ENCODE assay signal across 15 cellular contexts in genomic region chr9:89420397-89420796, GRCh38.
DNase-seq lines count a peak whose midpoint lies in the region; ATAC-seq and TF ChIP-seq lines count a peak whose summit lies in the region.
"Had no signal": no experiment of that assay in that cellular context is flagged by ENCODE, and none has a peak within 500 bp of the region (broad histone marks: within the 10 kb centered on the region; RNA-seq: fewer than 3 reads in every experiment).

No MANE protein-coding gene starts in this region.

- H3K9me3 ChIP-seq in osteoblast (ENCODE audit: low read depth, low read length) (no peaks in the 10 kb centered on the region), right cardiac atrium (ENCODE audit: control insufficient read depth, low read length) (no peaks in the 10 kb centered on the region)
- H3K9me3 ChIP-seq: uterus had no signal

- no peaks in the 10 kb centered on the region for H3K27me3 Mint-ChIP-seq in activated CD4-positive, alpha-beta T cell treated with anti-CD3 and anti-CD28 coated beads, Interleukin-2, amount 10 ng/mL, durations not matched to agents 24 days and 14 days
- no peaks in the 10 kb centered on the region for H3K27me3 Mint-ChIP-seq in activated T-helper 17 cell treated with anti-CD3 and anti-CD28 coated beads, Interleukin-2, amount 50 U/mL, for 72 hours
- H3K27me3 Mint-ChIP-seq in natural killer cell treated with Interleukin-12 subunit alpha and Interleukin-12 subunit beta and Interleukin-15 and Interleukin-18, amount 100 ng/mL, for 72 hours = no peaks in the 10 kb centered on the region

- WGBS in right cardiac atrium = 86% methylated on average over 6 of the region's 6 CpGs

- peaks cover 73% of the 10 kb centered on the region for H3K36me3 Mint-ChIP-seq in activated CD4-positive, alpha-beta T cell treated with anti-CD3 and anti-CD28 coated beads, Interleukin-2, amount 10 ng/mL, durations not matched to agents 24 days and 14 days (ENCODE audit: low read depth)
- peaks cover 98% of the 10 kb centered on the region for H3K36me3 Mint-ChIP-seq in activated T-helper 17 cell treated with anti-CD3 and anti-CD28 coated beads, Interleukin-2, amount 50 U/mL, for 72 hours (ENCODE audit: low read depth)
- peaks cover 18% of the 10 kb centered on the region for H3K36me3 Mint-ChIP-seq in natural killer cell treated with Interleukin-12 subunit alpha and Interleukin-12 subunit beta and Interleukin-15 and Interleukin-18, amount 100 ng/mL, for 72 hours

- H3K4me3 ChIP-seq in osteoblast (ENCODE audit: insufficient read depth, low read length) (no peak overlapping the region), right cardiac atrium (ENCODE audit: low read length) (no peak overlapping the region)
- H3K4me3 ChIP-seq: hepatocyte, uterus had no signal

- peak overlapping the region; percentile 93 for H3K4me3 Mint-ChIP-seq in activated CD4-positive, alpha-beta T cell treated with anti-CD3 and anti-CD28 coated beads, Interleukin-2, amount 10 ng/mL, durations not matched to agents 24 days and 14 days
- H3K4me3 Mint-ChIP-seq in activated T-helper 17 cell treated with anti-CD3 and anti-CD28 coated beads, Interleukin-2, amount 50 U/mL, for 72 hours = peak overlapping the region; percentile 92
- H3K4me3 Mint-ChIP-seq in natural killer cell treated with Interleukin-12 subunit alpha and Interleukin-12 subunit beta and Interleukin-15 and Interleukin-18, amount 100 ng/mL, for 72 hours = peak overlapping the region; percentile 76

- H3K4me1 ChIP-seq in osteoblast (ENCODE audit: insufficient read depth, low read length) = peaks cover 19% of the 10 kb centered on the region
- H3K4me1 ChIP-seq in right cardiac atrium (ENCODE audit: control insufficient read depth, insufficient read depth, low read length) = no peaks in the 10 kb centered on the region
- H3K4me1 ChIP-seq: uterus had no signal

- peaks cover 5% of the 10 kb centered on the region for H3K9me3 Mint-ChIP-seq in activated CD4-positive, alpha-beta T cell treated with anti-CD3 and anti-CD28 coated beads, Interleukin-2, amount 10 ng/mL, durations not matched to agents 24 days and 14 days
- no peaks in the 10 kb centered on the region for H3K9me3 Mint-ChIP-seq in activated T-helper 17 cell treated with anti-CD3 and anti-CD28 coated beads, Interleukin-2, amount 50 U/mL, for 72 hours
- H3K9me3 Mint-ChIP-seq in natural killer cell treated with Interleukin-12 subunit alpha and Interleukin-12 subunit beta and Interleukin-15 and Interleukin-18, amount 100 ng/mL, for 72 hours = no peaks in the 10 kb centered on the region

- no peak overlapping the region for H3K4me2 ChIP-seq in osteoblast (ENCODE audit: insufficient read depth, low read length)
- H3K4me2 ChIP-seq: hepatocyte had no signal

- no peaks in the 10 kb centered on the region for H3K36me3 ChIP-seq in osteoblast (ENCODE audit: insufficient read depth, low read length)
- H3K36me3 ChIP-seq: uterus had no signal

- no peaks in the 10 kb centered on the region for H3K79me2 ChIP-seq in osteoblast (ENCODE audit: insufficient read depth, low read length)

- H3K4me1 Mint-ChIP-seq in activated CD4-positive, alpha-beta T cell treated with anti-CD3 and anti-CD28 coated beads, Interleukin-2, amount 10 ng/mL, durations not matched to agents 24 days and 14 days = peaks cover 85% of the 10 kb centered on the region
- H3K4me1 Mint-ChIP-seq in activated T-helper 17 cell treated with anti-CD3 and anti-CD28 coated beads, Interleukin-2, amount 50 U/mL, for 72 hours = peaks cover 77% of the 10 kb centered on the region
- H3K4me1 Mint-ChIP-seq in natural killer cell treated with Interleukin-12 subunit alpha and Interleukin-12 subunit beta and Interleukin-15 and Interleukin-18, amount 100 ng/mL, for 72 hours (ENCODE audit: low read depth in 2 of 2) = peaks cover 79 to 93% of the 10 kb centered on the region in 2 donors

- H3K27ac Mint-ChIP-seq in activated CD4-positive, alpha-beta T cell treated with anti-CD3 and anti-CD28 coated beads, Interleukin-2, amount 10 ng/mL, durations not matched to agents 24 days and 14 days = peak overlapping the region; percentile 86
- peak overlapping the region; percentile 100 for H3K27ac Mint-ChIP-seq in activated T-helper 17 cell treated with anti-CD3 and anti-CD28 coated beads, Interleukin-2, amount 50 U/mL, for 72 hours
- peak overlapping the region; percentile 96 to 98 for H3K27ac Mint-ChIP-seq in natural killer cell treated with Interleukin-12 subunit alpha and Interleukin-12 subunit beta and Interleukin-15 and Interleukin-18, amount 100 ng/mL, for 72 hours

- H3K27me3 ChIP-seq in osteoblast (ENCODE audit: insufficient read depth, low read length) (no peaks in the 10 kb centered on the region), right cardiac atrium (ENCODE audit: control insufficient read depth, insufficient read depth) (no peaks in the 10 kb centered on the region)
- H3K27me3 ChIP-seq: hepatocyte, uterus had no signal

- no peak for DNase-seq in activated CD4-positive, alpha-beta T cell treated with anti-CD3 and anti-CD28 coated beads, Interleukin-2, amount 10 ng/mL, durations not matched to agents 24 days and 14 days
- DNase-seq in activated CD4-positive, alpha-beta T cell treated with anti-CD3 and anti-CD28 coated beads for 1 hour = no peak
- no peak for DNase-seq in natural killer cell treated with Interleukin-12 subunit alpha and Interleukin-12 subunit beta and Interleukin-15 and Interleukin-18, amount 100 ng/mL, for 72 hours (ENCODE audit: low spot score)
- no peak for DNase-seq in osteoblast (ENCODE audit: insufficient read length, low spot score, missing footprints)
- no peak for DNase-seq in right cardiac atrium
- DNase-seq: mesenchymal stem cell, NCI-H1930, NCI-H446, SW 1271, uterus had no signal

- TF ChIP-seq CTCF in osteoblast (IDR thresholded peaks at IDR 0.05; ENCODE audit: extremely low read depth, low read depth, low read length) = no peak

- intact Hi-C loops in activated CD4-positive, alpha-beta T cell treated with anti-CD3 and anti-CD28 coated beads, Interleukin-2, amount 10 ng/mL, durations not matched to agents 24 days and 14 days (cut with micrococcal nuclease) = loop anchor here (5.0 kb wide), 2 partner anchors 187 to 282 kb away; partner anchors contain the start of gene GADD45G
- intact Hi-C loops in right cardiac atrium (cut with DNase I) = loop anchor here in 1 of 4 donors (10.0 kb wide), 1 partner anchor 56 kb away; no protein-coding TSS in a partner anchor

- H3K27ac ChIP-seq in osteoblast (ENCODE audit: low read depth, low read length) (no peak overlapping the region), right cardiac atrium (ENCODE audit: low read length) (no peak overlapping the region)
- H3K27ac ChIP-seq: hepatocyte, uterus, VCaP had no signal

- no peaks in the 10 kb centered on the region for H4K20me1 ChIP-seq in osteoblast (ENCODE audit: insufficient read depth, low read length)

- ATAC-seq in GM18907 (IDR thresholded peaks at IDR 0.05; ENCODE audit: unreplicated experiment) = peak; percentile 1
- no peak for ATAC-seq in activated T-helper 17 cell treated with anti-CD3 and anti-CD28 coated beads, Interleukin-2, amount 50 U/mL, for 72 hours (replicated peaks)
- no peak for ATAC-seq in natural killer cell treated with Interleukin-12 subunit alpha and Interleukin-12 subunit beta and Interleukin-15 and Interleukin-18, amount 100 ng/mL, for 72 hours
- no peak for ATAC-seq in right cardiac atrium
- ATAC-seq in GM19467 (IDR thresholded peaks at IDR 0.05; ENCODE audit: unreplicated experiment) = no peak

- H2AFZ ChIP-seq in osteoblast (ENCODE audit: low read length) = no peak overlapping the region
- H2AFZ ChIP-seq: hepatocyte had no signal
